In the genomic region with DNA sequence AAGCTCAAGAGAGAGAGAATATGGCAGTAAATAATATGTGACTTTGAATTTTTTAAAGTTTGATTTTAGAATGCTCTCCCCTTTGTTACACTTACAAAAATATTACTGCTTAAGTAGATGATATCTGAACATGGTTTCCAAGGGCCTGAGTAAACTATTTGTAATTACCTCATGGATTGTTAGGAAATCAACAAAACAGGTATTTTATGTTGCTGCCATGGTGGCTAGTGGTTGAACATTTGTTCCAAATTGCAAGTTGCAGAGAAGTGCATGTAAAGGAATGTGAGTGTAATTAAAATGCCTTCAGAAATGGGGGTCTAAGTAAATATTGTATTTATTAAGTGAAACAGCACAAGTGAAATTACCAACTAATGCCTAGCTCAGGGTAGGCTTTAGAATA, we compare ENCODE assay signal across 18 cellular contexts. TPM values are rescaled to one million over a fixed set of nuclear protein-coding genes. Genes with fewer than 3 reads are reported as not detected.
DNase-seq lines count a peak whose midpoint lies in the region; ATAC-seq and TF ChIP-seq lines count a peak whose summit lies in the region.
"Had no signal": no experiment of that assay in that cellular context is flagged by ENCODE, and none has a peak within 500 bp of the region (broad histone marks: within the 10 kb centered on the region; RNA-seq: fewer than 3 reads in every experiment).

No MANE protein-coding gene starts in this region.

- no peak overlapping the region for H2AFZ ChIP-seq in mammary epithelial cell (ENCODE audit: low read depth, low read length)

- H4K20me1 ChIP-seq in mammary epithelial cell (ENCODE audit: insufficient read depth, low read length), result no peaks in the 10 kb centered on the region

- intact Hi-C loops in mammary epithelial cell (cut with micrococcal nuclease), result no loop called here
- intact Hi-C loops in breast epithelium (cut with DNase I; ENCODE audit: low total_unique reads), result no loop called here
- intact Hi-C loops in heart left ventricle (cut with DNase I), result no loop called here

- in situ Hi-C loops in mammary epithelial cell (cut with MboI; ENCODE audit: low sequenced_read_pairs in 2 of 2), result no loop called here

- peak overlapping the region; percentile 6 for H3K27ac ChIP-seq in mammary epithelial cell (ENCODE audit: insufficient read depth, low read depth, low read length)
- H3K27ac ChIP-seq in breast epithelium, result no peak overlapping the region
- no peak overlapping the region for H3K27ac ChIP-seq in caudate nucleus (ENCODE audit: low read depth, low read length)
- H3K27ac ChIP-seq in heart left ventricle, result no peak overlapping the region

- H3K4me3 Mint-ChIP-seq in endothelial cell (ENCODE audit: unreplicated experiment), result no peak overlapping the region
- H3K4me3 Mint-ChIP-seq in nephron progenitor cell, result no peak overlapping the region
- H3K4me3 Mint-ChIP-seq: B cell, H9 had no signal

- peaks cover 4% of the 10 kb centered on the region for H3K27me3 Mint-ChIP-seq in endothelial cell (ENCODE audit: unreplicated experiment)
- no peaks in the 10 kb centered on the region for H3K27me3 Mint-ChIP-seq in nephron progenitor cell (ENCODE audit: low read depth, poor library complexity)
- H3K27me3 Mint-ChIP-seq: B cell had no signal

- no TSS peak for BruUV-seq in mammary epithelial cell (replicated peaks; lab: Mats Ljungman, UMichigan)

- no peak for TF ChIP-seq CTCF in mammary epithelial cell (conservative IDR thresholded peaks at IDR 0.05 in 1 of 2, IDR thresholded peaks at IDR 0.05 in 1 of 2; ENCODE audit: extremely low read depth in 1 of 2, insufficient read depth in 1 of 2, low read depth in 1 of 2, low read length in 2 of 2)
- TF ChIP-seq CTCF in breast epithelium (IDR thresholded peaks at IDR 0.05), result no peak
- TF ChIP-seq CTCF in endothelial cell (IDR thresholded peaks at IDR 0.05; ENCODE audit: unreplicated experiment), result no peak
- no peak for TF ChIP-seq CTCF in nephron progenitor cell (IDR thresholded peaks at IDR 0.05)
- TF ChIP-seq CTCF in heart left ventricle (IDR thresholded peaks at IDR 0.05), result no peak

- H3K4me3 ChIP-seq in mammary epithelial cell (replicated peaks in 1 of 3; ENCODE audit: insufficient read depth in 1 of 3, low read depth in 2 of 3, low read length in 3 of 3) (no peak overlapping the region), breast epithelium (no peak overlapping the region), heart left ventricle (no peak overlapping the region)

- dilution Hi-C loops in mammary epithelial cell (cut with HindIII; ENCODE audit: low sequenced_read_pairs), result no loop called here

- H3K27me3 ChIP-seq in mammary epithelial cell (ENCODE audit: insufficient read depth, low read length) (no peaks in the 10 kb centered on the region), breast epithelium (no peaks in the 10 kb centered on the region), heart left ventricle (no peaks in the 10 kb centered on the region)

- DNase-seq in mammary epithelial cell, result no peak
- DNase-seq in breast epithelium (ENCODE audit: low spot score in 2 of 2), result no peak
- no peak for DNase-seq in endothelial cell (ENCODE audit: low spot score)
- DNase-seq in nephron progenitor cell, result no peak
- DNase-seq in caudate nucleus (lab: John Stamatoyannopoulos, UW), result no peak
- DNase-seq in D341Med (ENCODE audit: low spot score), result no peak
- DNase-seq in NCI-H2081 (lab: John Stamatoyannopoulos, UW), result no peak
- DNase-seq in heart left ventricle, result no peak
- DNase-seq: 8988T, GDM1, H9, MM.1S, NCI-H1092, NCI-H1436 treated with DMSO at 0.1 percent for 48 hours, NCI-H2029, NCI-H2171, NCI-H526 had no signal

- H3K79me2 ChIP-seq in mammary epithelial cell (ENCODE audit: insufficient read depth, low read length), result peaks cover 95% of the 10 kb centered on the region

- no peaks in the 10 kb centered on the region for H3K9me3 Mint-ChIP-seq in endothelial cell (ENCODE audit: unreplicated experiment)
- H3K9me3 Mint-ChIP-seq in nephron progenitor cell, result peaks cover 14% of the 10 kb centered on the region
- H3K9me3 Mint-ChIP-seq: H9 had no signal

- H3K27ac Mint-ChIP-seq in endothelial cell (ENCODE audit: unreplicated experiment) (peak overlapping the region; percentile 14), nephron progenitor cell (peak overlapping the region; percentile 21)
- H3K27ac Mint-ChIP-seq: B cell, H9 had no signal

- H3K36me3 ChIP-seq in mammary epithelial cell (ENCODE audit: insufficient read depth, low read length) (no peaks in the 10 kb centered on the region), breast epithelium (no peaks in the 10 kb centered on the region), heart left ventricle (peaks cover 0 to 4% (median 0%) of the 10 kb centered on the region in 9 donors)

- peaks cover 19% of the 10 kb centered on the region for H3K4me1 ChIP-seq in mammary epithelial cell (ENCODE audit: insufficient read depth, low read length)
- H3K4me1 ChIP-seq in breast epithelium, result no peaks in the 10 kb centered on the region
- H3K4me1 ChIP-seq in heart left ventricle, result peaks cover 0 to 46% (median 14%) of the 10 kb centered on the region in 12 donors

- no peaks in the 10 kb centered on the region for H3K9me3 ChIP-seq in mammary epithelial cell (replicated peaks; ENCODE audit: insufficient read depth, low read length)
- no peaks in the 10 kb centered on the region for H3K9me3 ChIP-seq in breast epithelium
- H3K9me3 ChIP-seq in heart left ventricle, result no peaks in the 10 kb centered on the region

- TF ChIP-seq POLR2A in breast epithelium (IDR thresholded peaks at IDR 0.05) (no peak), heart left ventricle (IDR thresholded peaks at IDR 0.05) (no peak)

- H3K36me3 Mint-ChIP-seq in endothelial cell (ENCODE audit: low read depth, unreplicated experiment) (peaks cover 19% of the 10 kb centered on the region), nephron progenitor cell (ENCODE audit: low read depth) (peaks cover 77% of the 10 kb centered on the region)

- ATAC-seq in heart left ventricle, result no peak

- H3K4me2 ChIP-seq in mammary epithelial cell (ENCODE audit: insufficient read depth, low read depth, low read length), result no peak overlapping the region

- peaks cover 73% of the 10 kb centered on the region for H3K4me1 Mint-ChIP-seq in endothelial cell (ENCODE audit: unreplicated experiment)
- peaks cover 82% of the 10 kb centered on the region for H3K4me1 Mint-ChIP-seq in nephron progenitor cell
- H3K4me1 Mint-ChIP-seq: B cell had no signal

- H3K9ac ChIP-seq in mammary epithelial cell (ENCODE audit: insufficient read depth, low read length), result no peak overlapping the region

- CTCF ChIA-PET in mammary epithelial cell (lab: Charles Lee; ENCODE audit: low non-redundant PET), result no interaction called here

RNA-seq across cellular contexts. Expression of gene SEPTIN11, which starts 27.6 kb away (rescaled TPM):
- total RNA-seq in mammary epithelial cell, result 100 to 1,000 TPM; 156 to 188 TPM
- polyA plus RNA-seq in mammary epithelial cell, result 102 TPM
- 154 TPM for polyA minus RNA-seq in mammary epithelial cell
- total RNA-seq in breast epithelium, result 100 to 1,000 TPM in 2 of 3 donors, 10 to 100 TPM in 1; 78.6 to 362 (median 329) TPM
- 331 TPM for total RNA-seq in endothelial cell (ENCODE audit: unreplicated experiment)
- 10 to 100 TPM; 25.1 to 58.9 (median 36.2) TPM for total RNA-seq in heart left ventricle
- 10 to 100 TPM in 1 of 2 donors, 1 to 10 TPM in 1; 9.9 to 13.4 TPM for polyA plus RNA-seq in heart left ventricle
